ENCODE assay signal across 20 cellular contexts in the genomic region with DNA sequence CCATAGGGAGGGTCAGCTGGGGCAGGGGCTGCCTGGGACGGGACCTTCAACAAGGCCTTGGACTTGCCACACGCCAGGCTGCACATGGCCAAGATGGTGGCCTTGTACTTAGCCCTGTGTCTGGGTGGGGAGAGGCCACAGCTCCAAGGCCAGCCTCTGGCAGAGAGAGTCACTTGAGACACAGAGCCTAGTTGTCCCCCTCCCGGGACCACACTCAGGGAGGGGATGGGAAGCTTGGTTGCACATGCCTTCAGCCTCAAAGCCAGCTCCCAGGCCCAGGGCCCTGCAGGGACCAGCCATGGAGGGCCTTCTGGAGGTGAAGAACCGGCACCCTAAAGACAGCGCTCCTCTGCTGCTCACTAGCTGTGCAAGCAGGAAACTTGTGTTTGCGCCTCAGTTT. TPM values are rescaled to one million over a fixed set of nuclear protein-coding genes. Genes with fewer than 3 reads are reported as not detected.
DNase-seq lines count a peak whose midpoint lies in the region; ATAC-seq, FAIRE-seq and TF ChIP-seq lines count a peak whose summit lies in the region.
"Had no signal": no experiment of that assay in that cellular context is flagged by ENCODE, and none has a peak within 500 bp of the region (broad histone marks: within the 10 kb centered on the region; RNA-seq: fewer than 3 reads in every experiment).

No MANE protein-coding gene starts in this region.

- H3K4me1 Mint-ChIP-seq in CD4-positive, alpha-beta memory T cell = peaks cover 0 to 7% (median 3%) of the 10 kb centered on the region in 4 donors

- peaks cover 0 to 1% of the 10 kb centered on the region in 2 experiments for H4K20me1 ChIP-seq in H1 (replicated peaks in 1 of 2; ENCODE audit: control insufficient read depth in 1 of 2, insufficient read depth in 2 of 2, low read length in 2 of 2)
- H4K20me1 ChIP-seq in GM23248 (ENCODE audit: insufficient read depth) = no peaks in the 10 kb centered on the region

- H3K27me3 ChIP-seq in right atrium auricular region = no peaks in the 10 kb centered on the region
- peaks cover 0 to 5% (median 0%) of the 10 kb centered on the region in 9 donors for H3K27me3 ChIP-seq in heart left ventricle
- H3K27me3 ChIP-seq in H1 (replicated peaks in 1 of 4; ENCODE audit: control insufficient read depth in 3 of 4, extremely low read depth in 1 of 4, insufficient read depth in 3 of 4, low read length in 3 of 4) = peaks cover 0 to 3% (median 0%) of the 10 kb centered on the region in 4 experiments; a peak in 2 of 7 replicates
- H3K27me3 ChIP-seq in neuronal stem cell (ENCODE audit: control insufficient read depth in 3 of 3, insufficient read depth in 3 of 3, low read depth in 1 of 3, low read length in 3 of 3) = peaks cover 0 to 2% (median 0%) of the 10 kb centered on the region in 3 experiments
- no peaks in the 10 kb centered on the region for H3K27me3 ChIP-seq in CD4-positive, alpha-beta memory T cell (ENCODE audit: insufficient read depth, low read length)
- H3K27me3 ChIP-seq in GM23248 (replicated peaks; ENCODE audit: insufficient read depth) = no peaks in the 10 kb centered on the region
- H3K27me3 ChIP-seq: MG63 had no signal

- peaks cover 8% of the 10 kb centered on the region for H3K36me3 ChIP-seq in right atrium auricular region
- peaks cover 0 to 81% (median 42%) of the 10 kb centered on the region in 9 donors for H3K36me3 ChIP-seq in heart left ventricle
- H3K36me3 ChIP-seq in H1 (ENCODE audit: control insufficient read depth in 2 of 4, insufficient read depth in 4 of 4, low read length in 3 of 4) = no peaks in the 10 kb centered on the region
- peaks cover 0 to 2% of the 10 kb centered on the region in 2 donors for H3K36me3 ChIP-seq in neuronal stem cell (replicated peaks in 1 of 2; ENCODE audit: control insufficient read depth in 2 of 2, insufficient read depth in 2 of 2, low read length in 2 of 2)
- H3K36me3 ChIP-seq in CD4-positive, alpha-beta memory T cell (ENCODE audit: insufficient read depth, low read length) = no peaks in the 10 kb centered on the region
- H3K36me3 ChIP-seq in GM23248 (ENCODE audit: low read depth) = no peaks in the 10 kb centered on the region
- H3K36me3 ChIP-seq: MG63 had no signal

- H3K9me3 Mint-ChIP-seq in CD4-positive, alpha-beta memory T cell = peaks cover 0 to 4% (median 0%) of the 10 kb centered on the region in 8 donors
- H3K9me3 Mint-ChIP-seq: HFFc6 had no signal

- no peak overlapping the region for H4K5ac ChIP-seq in H1 (ENCODE audit: insufficient read length, low read depth, low read length)

- ATAC-seq in heart left ventricle = no peak
- ATAC-seq: PC-3 had no signal

- H4K91ac ChIP-seq in H1 (replicated peaks; ENCODE audit: insufficient read length, low read length) (no peak overlapping the region), neuronal stem cell (ENCODE audit: low read depth, low read length, poor library complexity) (no peak overlapping the region)

- no peaks in the 10 kb centered on the region for H3K36me3 Mint-ChIP-seq in CD4-positive, alpha-beta memory T cell

- TF ChIP-seq CTCF in right atrium auricular region (IDR thresholded peaks at IDR 0.05) (no peak), heart left ventricle (IDR thresholded peaks at IDR 0.05) (no peak), H1 (IDR thresholded peaks at IDR 0.05; ENCODE audit: control extremely low read depth in 1 of 3, insufficient read depth in 1 of 3, low read depth in 1 of 3, low read length in 3 of 3) (no peak)

- CTCF ChIA-PET in H1 (lab: Charles Lee; ENCODE audit: partially characterized antibody) = interaction anchor here (1.0 to 26.4 kb wide), 8 partner anchors 14 to 276 kb away, joined by 3 to 975 read pairs (median 11); a partner anchor contains a TSS
- CTCF ChIA-PET in CD4-positive, alpha-beta memory T cell (lab: Charles Lee; ENCODE audit: partially characterized antibody) = interaction anchor here (1.1 to 6.7 kb wide), 7 partner anchors 10 to 145 kb away, joined by 3 to 97 read pairs (median 3); a partner anchor contains a TSS

- H4K8ac ChIP-seq in H1 (ENCODE audit: extremely low read depth, insufficient read depth, low read length) (0 out of 2 replicates have a peak overlapping the region, but pooled peaks have one; percentile 4), neuronal stem cell (ENCODE audit: low read depth, low read length) (no peak overlapping the region)

- H3K23me2 ChIP-seq in H1 (ENCODE audit: low read depth, low read length) = no peaks in the 10 kb centered on the region

- no peaks in the 10 kb centered on the region for H3K9me2 ChIP-seq in GM23248 (ENCODE audit: insufficient read depth)

- H3K4me2 ChIP-seq in H1 (ENCODE audit: insufficient read depth in 1 of 2, low read depth in 2 of 2, low read length in 2 of 2) (no peak overlapping the region), neuronal stem cell (ENCODE audit: insufficient read depth, low read length, poor library complexity, severe bottlenecking) (no peak overlapping the region), GM23248 (ENCODE audit: unreplicated experiment) (no peak overlapping the region)

- H3K4ac ChIP-seq in H1 (replicated peaks; ENCODE audit: insufficient read length, low read depth, low read length) (no peak overlapping the region), neuronal stem cell (ENCODE audit: low read length) (no peak overlapping the region)

- intact Hi-C loops in heart left ventricle (cut with DNase I) = loop anchor here in 1 of 10 donors (2.0 kb wide), 1 partner anchor 20 kb away; no protein-coding TSS in a partner anchor
- intact Hi-C loops in CD4-positive, alpha-beta memory T cell (cut with micrococcal nuclease) = no loop called here

- no peaks in the 10 kb centered on the region for H3K27me3 Mint-ChIP-seq in CD4-positive, alpha-beta memory T cell

- in situ Hi-C loops in GM23248 (cut with MboI) = no loop called here

- no peak for FAIRE-seq in H1 (lab: Jason Lieb, UNC)

- H3K9ac ChIP-seq in H1 (replicated peaks in 1 of 4; ENCODE audit: extremely low read depth in 1 of 4, low read depth in 3 of 4, low read length in 3 of 4) = no peak overlapping the region
- H3K9ac ChIP-seq in neuronal stem cell (ENCODE audit: low read depth, low read length, poor library complexity) = no peak overlapping the region
- no peak overlapping the region for H3K9ac ChIP-seq in GM23248

- DNase-seq in right atrium auricular region (ENCODE audit: low spot score) (peak; percentile 55), heart left ventricle (no peak), H1 (ENCODE audit: low read depth in 1 of 2, low spot score in 2 of 2) (no peak), neuronal stem cell (ENCODE audit: low spot score) (no peak), GM23248 (no peak)
- no peak for DNase-seq in CD4-positive, alpha-beta memory T cell
- DNase-seq in activated naive CD4-positive, alpha-beta T cell treated with Interleukin-2 at 50 U/mL for 16 hours = no peak
- DNase-seq: DMS79 treated with DMSO at 0.1 percent for 48 hours, H7, HFFc6, IMR-90, Karpas-422, MG63, NCI-H1092, NCI-H1436 treated with DMSO at 0.1 percent for 48 hours, NCI-H2029, NCI-H2171, NCI-H526, PC-3 had no signal

- no peak overlapping the region for H2BK5ac ChIP-seq in H1 (ENCODE audit: low read depth, low read length)
- H2BK5ac ChIP-seq in neuronal stem cell (ENCODE audit: low read length) = no peak overlapping the region

- H2AK5ac ChIP-seq in H1 (ENCODE audit: low read depth, low read length) = no peak overlapping the region
- H2AK5ac ChIP-seq in neuronal stem cell (ENCODE audit: low read depth, low read length) = peak overlapping the region; percentile 4

- H3K56ac ChIP-seq in H1 (replicated peaks; ENCODE audit: insufficient read length, low read depth, low read length) = no peak overlapping the region

- H2BK120ac ChIP-seq in H1 (replicated peaks; ENCODE audit: low read depth, low read length) = no peak overlapping the region
- H2BK120ac ChIP-seq in neuronal stem cell (ENCODE audit: low read depth, low read length) = no peak overlapping the region

- peak overlapping the region in 2 of 7 donors; percentile 42 to 59 for H3K27ac Mint-ChIP-seq in CD4-positive, alpha-beta memory T cell
- H3K27ac Mint-ChIP-seq: HFFc6 had no signal

- TF ChIP-seq POLR2A in heart left ventricle (IDR thresholded peaks at IDR 0.05) (no peak), H1 (IDR thresholded peaks at IDR 0.05; ENCODE audit: control extremely low read depth in 1 of 2, low read depth in 2 of 2, low read length in 2 of 2) (no peak)

- no peak overlapping the region for H2BK20ac ChIP-seq in H1 (ENCODE audit: low read length)

- TF ChIP-seq RAD21 in H1 (IDR thresholded peaks at IDR 0.05 in 1 of 2, conservative IDR thresholded peaks at IDR 0.05 in 1 of 2; ENCODE audit: low read depth in 2 of 2, low read length in 2 of 2) = no peak

- peaks cover 30% of the 10 kb centered on the region; the same call in 1 of the 2 replicates for H3F3A ChIP-seq in GM23248 (ENCODE audit: insufficient read depth)

- H3K9me3 ChIP-seq in right atrium auricular region (no peaks in the 10 kb centered on the region), heart left ventricle (no peaks in the 10 kb centered on the region), H1 (ENCODE audit: insufficient read depth in 2 of 2, low read depth in 1 of 2, low read length in 1 of 2) (no peaks in the 10 kb centered on the region), neuronal stem cell (replicated peaks in 1 of 2; ENCODE audit: control insufficient read depth in 2 of 2, insufficient read depth in 1 of 2, low read depth in 1 of 2, low read length in 2 of 2) (peaks cover 0 to 2% of the 10 kb centered on the region in 2 donors), GM23248 (ENCODE audit: low read depth) (no peaks in the 10 kb centered on the region)
- H3K9me3 ChIP-seq in CD4-positive, alpha-beta memory T cell (ENCODE audit: control insufficient read depth in 1 of 2, low read length in 2 of 2) = no peaks in the 10 kb centered on the region
- H3K9me3 ChIP-seq: MG63 had no signal

- H3K27ac ChIP-seq in right atrium auricular region (no peak overlapping the region), heart left ventricle (no peak overlapping the region), H1 (ENCODE audit: low read depth, low read length) (no peak overlapping the region), neuronal stem cell (replicated peaks; ENCODE audit: low read length) (no peak overlapping the region), GM23248 (no peak overlapping the region)
- no peak overlapping the region for H3K27ac ChIP-seq in CD4-positive, alpha-beta memory T cell (ENCODE audit: low read depth, low read length)
- H3K27ac ChIP-seq: HL-60 had no signal

- H3K14ac ChIP-seq in H1 (ENCODE audit: insufficient read length) (no peak overlapping the region), neuronal stem cell (ENCODE audit: low read length) (no peak overlapping the region)

- POLR2A ChIA-PET in H1 (lab: Charles Lee; ENCODE audit: partially characterized antibody) = interaction anchor here (0.9 to 2.3 kb wide), 5 partner anchors 14 to 27 kb away, joined by 3 to 8 read pairs (median 3); a partner anchor contains a TSS
- POLR2A ChIA-PET in CD4-positive, alpha-beta memory T cell (lab: Charles Lee; ENCODE audit: partially characterized antibody) = interaction anchor here (0.6 to 1.5 kb wide), 2 partner anchors 134 to 154 kb away, joined by 3 read pairs; a partner anchor contains a TSS

- H2BK12ac ChIP-seq in H1 (ENCODE audit: low read depth, low read length) (no peak overlapping the region; the same call in 1 of the 2 replicates), neuronal stem cell (ENCODE audit: low read length) (no peak overlapping the region)

- no peak for TF ChIP-seq EP300 in H1 (IDR thresholded peaks at IDR 0.05; ENCODE audit: borderline replicate concordance in 1 of 2, low read depth in 2 of 2, low read length in 2 of 2)

- no peak overlapping the region for H3K4me3 Mint-ChIP-seq in CD4-positive, alpha-beta memory T cell
- H3K4me3 Mint-ChIP-seq: HFFc6 had no signal

- H3K23ac ChIP-seq in H1 (ENCODE audit: insufficient read length) (no peak overlapping the region), neuronal stem cell (ENCODE audit: low read depth, low read length, poor library complexity) (no peak overlapping the region)

- H3K4me1 ChIP-seq in right atrium auricular region = peaks cover 0 to 34% of the 10 kb centered on the region in 2 donors
- peaks cover 0 to 40% (median 14%) of the 10 kb centered on the region in 12 donors for H3K4me1 ChIP-seq in heart left ventricle
- H3K4me1 ChIP-seq in H1 (replicated peaks in 1 of 4; ENCODE audit: control insufficient read depth in 3 of 4, insufficient read depth in 4 of 4, low read length in 3 of 4) = peaks cover 0 to 2% (median 1%) of the 10 kb centered on the region in 4 experiments; a peak in 5 of 7 replicates
- peaks cover 0 to under 1% of the 10 kb centered on the region in 2 donors for H3K4me1 ChIP-seq in neuronal stem cell (ENCODE audit: control insufficient read depth in 2 of 2, insufficient read depth in 1 of 2, low read depth in 1 of 2, low read length in 2 of 2)
- no peaks in the 10 kb centered on the region for H3K4me1 ChIP-seq in CD4-positive, alpha-beta memory T cell (ENCODE audit: insufficient read depth, low read length)
- H3K4me1 ChIP-seq in GM23248 (ENCODE audit: insufficient read depth) = peaks cover 9% of the 10 kb centered on the region; the same call in 1 of the 2 replicates

- whole genome bisulfite sequencing in heart left ventricle, 4 donors = 83 to 87% (median 86%) methylated on average over 5 to 6 of the region's 6 CpGs
- 79% methylated on average over 6 of the region's 6 CpGs; no CpG with 5 or more reads in 1 of the 2 experiments for WGBS in H1 (ENCODE audit: extremely low coverage in 1 of 2, insufficient coverage in 1 of 2, insufficient read length in 1 of 2, insufficient replicate concordance in 2 of 2, low coverage in 1 of 2, low lambda C conversion rate in 2 of 2, missing lambda C conversion rate in 1 of 2), 2 experiments
- no CpG with 5 or more reads among the region's 6 CpGs for WGBS in neuronal stem cell (ENCODE audit: extremely low coverage in 2 of 2, insufficient read length in 2 of 2, insufficient replicate concordance in 1 of 2), 2 donors
- 86 to 88% methylated on average over 6 of the region's 6 CpGs for WGBS in GM23248 (ENCODE audit: low coverage in 1 of 2, low lambda C conversion rate in 2 of 2, missing lambda C conversion rate in 2 of 2), 2 experiments

- H2AFZ ChIP-seq in H1 (ENCODE audit: low read length) = no peak overlapping the region
- no peak overlapping the region for H2AFZ ChIP-seq in neuronal stem cell (ENCODE audit: low read length)
- no peak overlapping the region for H2AFZ ChIP-seq in GM23248

- no peak overlapping the region for H3K18ac ChIP-seq in H1 (ENCODE audit: extremely low read depth, low read length)
- no peak overlapping the region for H3K18ac ChIP-seq in neuronal stem cell (ENCODE audit: low read length)

- H2BK15ac ChIP-seq in H1 (ENCODE audit: low read length) (no peak overlapping the region), neuronal stem cell (ENCODE audit: low read length) (no peak overlapping the region)

- H3K79me2 ChIP-seq in H1 (ENCODE audit: control insufficient read depth in 1 of 2, insufficient read depth in 2 of 2, low read length in 2 of 2) (no peaks in the 10 kb centered on the region), GM23248 (ENCODE audit: insufficient read depth) (no peaks in the 10 kb centered on the region)

- no peak overlapping the region for H3K4me3 ChIP-seq in right atrium auricular region
- no peak overlapping the region for H3K4me3 ChIP-seq in heart left ventricle
- H3K4me3 ChIP-seq in H1 (ENCODE audit: extremely low read depth in 1 of 4, insufficient read depth in 2 of 4, low read depth in 3 of 4, low read length in 4 of 4) = no peak overlapping the region
- no peak overlapping the region for H3K4me3 ChIP-seq in neuronal stem cell (ENCODE audit: low read length in 2 of 2)
- no peak overlapping the region for H3K4me3 ChIP-seq in CD4-positive, alpha-beta memory T cell (ENCODE audit: low read length in 2 of 2)
- H3K4me3 ChIP-seq in GM23248 = no peak overlapping the region
- H3K4me3 ChIP-seq: MG63 had no signal

- H3K79me1 ChIP-seq in H1 (ENCODE audit: low read depth, low read length) (no peaks in the 10 kb centered on the region), neuronal stem cell (ENCODE audit: low read depth, low read length) (no peaks in the 10 kb centered on the region)

RNA-seq across cellular contexts. Expression of a gene that starts 16.7 kb away (rescaled TPM):
- 10 to 100 TPM; 57.0 to 81.3 TPM for total RNA-seq in right atrium auricular region
- 10 to 100 TPM; 22.7 to 93.0 (median 34.3) TPM for total RNA-seq in heart left ventricle
- 10 to 100 TPM; 15.8 to 30.9 TPM for polyA plus RNA-seq in heart left ventricle
- 0.96 and 1.2 TPM in 2 replicates for total RNA-seq in H1 (2021; fragmentation: NEBNext Ultra II Directional; extraction: Animal tissue kit (Norgen Biotek cat#: 25700))
- polyA plus RNA-seq in H1 (2011; rRNA removed) = 1.1 and 1.2 TPM in 2 replicates
- polyA plus RNA-seq in H1 (2011; cell fraction: cytosol; rRNA removed) = 3.0 TPM
- polyA plus RNA-seq in H1 (2011; cell fraction: nucleus; rRNA removed) = 2.9 TPM
- polyA plus RNA-seq in H1 (2012, experiment 1 of 2) = 0.52 to 2.5 TPM (median 2.0 TPM) in 4 replicates
- polyA plus RNA-seq in H1 (2012, experiment 2 of 2) = 0.93 TPM
- polyA plus RNA-seq in H1 (2013, experiment 1 of 2) = 2.1 TPM
- polyA plus RNA-seq in H1 (2013, experiment 2 of 2) = 1.8 TPM
- 2.3 and 2.7 TPM in 2 replicates for polyA minus RNA-seq in H1 (2011; rRNA and poly(A)+ RNA removed)
- polyA minus RNA-seq in H1 (2011; cell fraction: cytosol; rRNA and poly(A)+ RNA removed) = 1.1 TPM
- polyA minus RNA-seq in H1 (2011; cell fraction: nucleus; rRNA and poly(A)+ RNA removed) = 1.4 TPM
- polyA plus RNA-seq in neuronal stem cell (2013, experiment 1 of 2) = 0.52 TPM
- 0.40 TPM for polyA plus RNA-seq in neuronal stem cell (2013, experiment 2 of 2)
- under 1 TPM in 1 of 2 experiments, not detected in 1; 0.20 TPM for total RNA-seq in CD4-positive, alpha-beta memory T cell
- polyA plus RNA-seq in CD4-positive, alpha-beta memory T cell = under 1 TPM in 1 of 2 donors, not detected in 1; 0.15 TPM
- total RNA-seq in GM23248 (2014; rRNA removed; shearing (Covaris generic)) = 4.5 and 7.3 TPM in 2 replicates
- 1.2 and 1.5 TPM in 2 replicates for polyA plus RNA-seq in GM23248 (2016; fragmentation: Nextera tagmentation; extraction: Ambion mirVana)

RNA-seq across cellular contexts. Expression of a gene that starts 17.7 kb away (rescaled TPM):
- 10 to 100 TPM; 20.9 to 33.8 TPM for total RNA-seq in right atrium auricular region
- 10 to 100 TPM in 8 of 9 donors, 1 to 10 TPM in 1; 8.2 to 44.7 (median 17.2) TPM for total RNA-seq in heart left ventricle
- 10 to 100 TPM; 18.5 to 36.7 TPM for polyA plus RNA-seq in heart left ventricle
- 4.4 and 4.8 TPM in 2 replicates for total RNA-seq in H1 (2021; fragmentation: NEBNext Ultra II Directional; extraction: Animal tissue kit (Norgen Biotek cat#: 25700))
- polyA plus RNA-seq in H1 (2011; rRNA removed) = 12.2 and 14.6 TPM in 2 replicates
- polyA plus RNA-seq in H1 (2011; cell fraction: cytosol; rRNA removed) = 22.4 TPM
- 13.2 TPM for polyA plus RNA-seq in H1 (2011; cell fraction: nucleus; rRNA removed)
- 6.8 to 14.9 TPM (median 10.7 TPM) in 4 replicates for polyA plus RNA-seq in H1 (2012, experiment 1 of 2)
- polyA plus RNA-seq in H1 (2012, experiment 2 of 2) = 8.0 TPM
- polyA plus RNA-seq in H1 (2013, experiment 1 of 2) = 6.2 TPM
- 5.9 TPM for polyA plus RNA-seq in H1 (2013, experiment 2 of 2)
- 0.88 and 3.1 TPM in 2 replicates for polyA minus RNA-seq in H1 (2011; rRNA and poly(A)+ RNA removed)
- 3.0 TPM for polyA minus RNA-seq in H1 (2011; cell fraction: cytosol; rRNA and poly(A)+ RNA removed)
- polyA minus RNA-seq in H1 (2011; cell fraction: nucleus; rRNA and poly(A)+ RNA removed) = 4.1 TPM
- polyA plus RNA-seq in neuronal stem cell (2013, experiment 1 of 2) = 0.21 TPM
- polyA plus RNA-seq in neuronal stem cell (2013, experiment 2 of 2) = 0.29 TPM
- total RNA-seq in CD4-positive, alpha-beta memory T cell = not detected
- not detected for polyA plus RNA-seq in CD4-positive, alpha-beta memory T cell
- 1.2 and 1.8 TPM in 2 replicates for total RNA-seq in GM23248 (2014; rRNA removed; shearing (Covaris generic))
- 2.8 and 3.1 TPM in 2 replicates for polyA plus RNA-seq in GM23248 (2016; fragmentation: Nextera tagmentation; extraction: Ambion mirVana)

RNA-seq across cellular contexts. Expression of a gene that starts 27.6 kb away (rescaled TPM):
- total RNA-seq in right atrium auricular region = 100 to 1,000 TPM in 1 of 2 donors, 10 to 100 TPM in 1; 67.8 to 195 TPM
- total RNA-seq in heart left ventricle = 100 to 1,000 TPM in 1 of 9 donors, 10 to 100 TPM in 8; 21.2 to 189 (median 37.9) TPM
- 100 to 1,000 TPM in 1 of 2 donors, 10 to 100 TPM in 1; 86.1 to 123 TPM for polyA plus RNA-seq in heart left ventricle
- not detected in 2 replicates for total RNA-seq in H1 (2021; fragmentation: NEBNext Ultra II Directional; extraction: Animal tissue kit (Norgen Biotek cat#: 25700))
- polyA plus RNA-seq in H1 (2011; rRNA removed) = not detected in 2 replicates
- not detected for polyA plus RNA-seq in H1 (2011; cell fraction: cytosol; rRNA removed)
- not detected for polyA plus RNA-seq in H1 (2011; cell fraction: nucleus; rRNA removed)
- not detected in 4 replicates for polyA plus RNA-seq in H1 (2012, experiment 1 of 2)
- polyA plus RNA-seq in H1 (2012, experiment 2 of 2) = not detected
- polyA plus RNA-seq in H1 (2013, experiment 1 of 2) = 0.08 TPM
- polyA plus RNA-seq in H1 (2013, experiment 2 of 2) = 0.20 TPM
- polyA minus RNA-seq in H1 (2011; rRNA and poly(A)+ RNA removed) = not detected in 2 replicates
- polyA minus RNA-seq in H1 (2011; cell fraction: cytosol; rRNA and poly(A)+ RNA removed) = not detected
- not detected for polyA minus RNA-seq in H1 (2011; cell fraction: nucleus; rRNA and poly(A)+ RNA removed)
- polyA plus RNA-seq in neuronal stem cell (2013, experiment 1 of 2) = 0.18 TPM
- polyA plus RNA-seq in neuronal stem cell (2013, experiment 2 of 2) = 0.29 TPM
- not detected for total RNA-seq in CD4-positive, alpha-beta memory T cell
- under 1 TPM; 0.34 to 0.87 TPM for polyA plus RNA-seq in CD4-positive, alpha-beta memory T cell
- total RNA-seq in GM23248 (2014; rRNA removed; shearing (Covaris generic)) = 17.6 and 34.1 TPM in 2 replicates
- polyA plus RNA-seq in GM23248 (2016; fragmentation: Nextera tagmentation; extraction: Ambion mirVana) = 175 and 184 TPM in 2 replicates
- total RNA-seq: H7 had no signal

Comparison
In these comparisons a context has a peak if more than half of its experiments do, and no peak if none do; other contexts are left out.
1. RNA of a gene that starts 27.6 kb away (total RNA-seq): 67.8 to 195 TPM in right atrium auricular region, 21.2 to 189 TPM in heart left ventricle and 17.6 to 34.1 TPM in GM23248; not detected in H1 and not detected in CD4-positive, alpha-beta memory T cell; every median in the first group is over 10 times any median in the second.